ENCODE assay signal across 23 cellular contexts in genomic region chr18:11307716-11308115, GRCh38.
"Had no signal": no experiment of that assay in that cellular context is flagged by ENCODE, and none has a peak within 500 bp of the region (broad histone marks: within the 10 kb centered on the region; RNA-seq: fewer than 3 reads in every experiment).

No MANE protein-coding gene starts in this region.

- ATAC-seq: esophagus mucosa had no signal

- DNase-seq: activated CD4-positive, alpha-beta memory T cell treated with anti-CD3 and anti-CD28 coated beads, Interleukin-2, amount 10 ng/mL, durations not matched to agents 7 days and 5 days; activated CD4-positive, alpha-beta T cell treated with anti-CD3 and anti-CD28 coated beads for 36 hours; activated CD4-positive, alpha-beta T cell treated with anti-CD3 and anti-CD28 coated beads, Interleukin-2, amount 10 ng/mL, durations not matched to agents 24 days and 14 days; activated CD4-positive, alpha-beta T cell treated with anti-CD3 and anti-CD28 coated beads, Interleukin-2, amount 50 U/mL, for 4 hours; activated CD4-positive, CD25-positive, alpha-beta regulatory T cell; activated CD4-positive, CD25-positive, alpha-beta regulatory T cell treated with anti-CD3 and anti-CD28 coated beads, Interleukin-2, amount 50 U/mL, for 72 hours; activated effector memory CD4-positive, alpha-beta T cell treated with Interleukin-2 at 50 U/mL for 16 hours; activated gamma-delta T cell treated with Interleukin-2 at 50 U/mL for 16 hours; activated naive CD4-positive, alpha-beta T cell treated with anti-CD3 and anti-CD28 coated beads, Interleukin-2, amount 50 U/mL, for 16 hours; activated naive CD4-positive, alpha-beta T cell treated with Interleukin-2 at 50 U/mL for 16 hours; activated T-cell treated with anti-CD3 and anti-CD28 coated beads, Interleukin-2, amount 50 U/mL, for 4 hours; amniotic stem cell; anterior cingulate cortex; caudate nucleus; cortex of kidney; dermis blood vessel endothelial cell; effector CD8-positive, alpha-beta T cell; foreskin fibroblast; head of caudate nucleus; T-helper 2 cell had no signal

- H3K4me3 Mint-ChIP-seq: activated CD4-positive, alpha-beta memory T cell treated with anti-CD3 and anti-CD28 coated beads, Interleukin-2, amount 10 ng/mL, durations not matched to agents 7 days and 5 days; activated CD4-positive, alpha-beta T cell treated with anti-CD3 and anti-CD28 coated beads for 36 hours; activated CD4-positive, alpha-beta T cell treated with anti-CD3 and anti-CD28 coated beads, Interleukin-2, amount 10 ng/mL, durations not matched to agents 24 days and 14 days; activated naive CD8-positive, alpha-beta T cell; activated T-cell treated with anti-CD3 and anti-CD28 coated beads, Interleukin-2, amount 50 U/mL, for 4 hours; activated T-helper 17 cell treated with anti-CD3 and anti-CD28 coated beads, Interleukin-2, amount 50 U/mL, for 72 hours had no signal

- H3K36me3 Mint-ChIP-seq: activated naive CD8-positive, alpha-beta T cell had no signal

- H3K27ac Mint-ChIP-seq: activated CD4-positive, alpha-beta memory T cell treated with anti-CD3 and anti-CD28 coated beads, Interleukin-2, amount 10 ng/mL, durations not matched to agents 7 days and 5 days; activated CD4-positive, alpha-beta T cell treated with anti-CD3 and anti-CD28 coated beads for 36 hours; activated CD4-positive, alpha-beta T cell treated with anti-CD3 and anti-CD28 coated beads, Interleukin-2, amount 10 ng/mL, durations not matched to agents 24 days and 14 days; activated naive CD8-positive, alpha-beta T cell; activated T-helper 17 cell treated with anti-CD3 and anti-CD28 coated beads, Interleukin-2, amount 50 U/mL, for 72 hours had no signal

- H3K9me3 Mint-ChIP-seq: activated T-cell treated with anti-CD3 and anti-CD28 coated beads, Interleukin-2, amount 50 U/mL, for 4 hours had no signal

- H3K27me3 Mint-ChIP-seq: activated CD4-positive, alpha-beta memory T cell treated with anti-CD3 and anti-CD28 coated beads, Interleukin-2, amount 10 ng/mL, durations not matched to agents 7 days and 5 days; activated CD4-positive, alpha-beta T cell treated with anti-CD3 and anti-CD28 coated beads, Interleukin-2, amount 10 ng/mL, durations not matched to agents 24 days and 14 days; activated naive CD8-positive, alpha-beta T cell had no signal
